Comparison of ENCODE assay signal across 1 cellular context in genomic region chr5:61347088-61347487, GRCh38.
TF ChIP-seq lines count a peak whose summit lies in the region.

No MANE protein-coding gene starts in this region.

TF ChIP-seq in HepG2, 621 proteins besides CTCF, POLR2A, EP300 and RAD21 (continued from another document and continues in another):
- peak; percentile 36; the same call in 1 of the 2 replicates for TF ChIP-seq ZBTB33 (CRISPR knock-in tag; IDR thresholded peaks at IDR 0.05)
- TF ChIP-seq YEATS4 (CRISPR knock-in tag; IDR thresholded peaks at IDR 0.05; ENCODE audit: borderline replicate concordance): no peak
- TF ChIP-seq DNMT1 (CRISPR knock-in tag; IDR thresholded peaks at IDR 0.05): no peak
- peak; percentile 44; the same call in 1 of the 2 replicates for TF ChIP-seq HMG20A (CRISPR knock-in tag; IDR thresholded peaks at IDR 0.05; ENCODE audit: borderline replicate concordance)
- TF ChIP-seq ZNF224 (CRISPR knock-in tag; IDR thresholded peaks at IDR 0.05): no peak
- TF ChIP-seq NKX3-1 (CRISPR knock-in tag; IDR thresholded peaks at IDR 0.05): no peak
- TF ChIP-seq ZNF10 (CRISPR knock-in tag; IDR thresholded peaks at IDR 0.05; ENCODE audit: borderline replicate concordance, low read depth): no peak
- TF ChIP-seq NCOA1 (CRISPR knock-in tag; IDR thresholded peaks at IDR 0.05): no peak
- TF ChIP-seq TOE1 (CRISPR knock-in tag; IDR thresholded peaks at IDR 0.05): no peak
- no peak for TF ChIP-seq CSRNP2 (CRISPR knock-in tag; conservative IDR thresholded peaks at IDR 0.05; ENCODE audit: low read depth)
- TF ChIP-seq CBX1 (IDR thresholded peaks at IDR 0.05; ENCODE audit: low read depth): no peak
- TF ChIP-seq MEF2D (CRISPR knock-in tag; IDR thresholded peaks at IDR 0.05): no peak
- no peak for TF ChIP-seq ZNF383 (CRISPR knock-in tag; IDR thresholded peaks at IDR 0.05; ENCODE audit: borderline replicate concordance)
- no peak for TF ChIP-seq NCOA2 (CRISPR knock-in tag; IDR thresholded peaks at IDR 0.05)
- no peak for TF ChIP-seq SOX13 (IDR thresholded peaks at IDR 0.05)
- no peak for TF ChIP-seq SOX13 (CRISPR knock-in tag; conservative IDR thresholded peaks at IDR 0.05 in 1 of 2, IDR thresholded peaks at IDR 0.05 in 1 of 2)
- no peak for TF ChIP-seq MYNN (CRISPR knock-in tag; IDR thresholded peaks at IDR 0.05; ENCODE audit: low read depth)
- TF ChIP-seq USF2 (IDR thresholded peaks at IDR 0.05; ENCODE audit: low read depth, low read length): no peak
- no peak for TF ChIP-seq USF2 (CRISPR knock-in tag; IDR thresholded peaks at IDR 0.05; ENCODE audit: borderline replicate concordance)
- TF ChIP-seq DR1 (CRISPR knock-in tag; IDR thresholded peaks at IDR 0.05): no peak
- TF ChIP-seq FOXA1 (IDR thresholded peaks at IDR 0.05): no peak
- TF ChIP-seq FOXA1 (CRISPR knock-in tag; IDR thresholded peaks at IDR 0.05): peak; percentile 27; the same call in 1 of the 2 replicates
- no peak for TF ChIP-seq MBD4 (IDR thresholded peaks at IDR 0.05; ENCODE audit: borderline replicate concordance, low read length)
- no peak for TF ChIP-seq ZNF432 (CRISPR knock-in tag; IDR thresholded peaks at IDR 0.05; ENCODE audit: borderline replicate concordance)
- no peak for TF ChIP-seq GATAD1 (CRISPR knock-in tag; IDR thresholded peaks at IDR 0.05)
- no peak for TF ChIP-seq ZNF17 (CRISPR knock-in tag; IDR thresholded peaks at IDR 0.05)
- no peak for TF ChIP-seq ZNF800 (CRISPR knock-in tag; IDR thresholded peaks at IDR 0.05)
- TF ChIP-seq NR0B2 (CRISPR knock-in tag; IDR thresholded peaks at IDR 0.05): no peak
- TF ChIP-seq STAT6 (CRISPR knock-in tag; IDR thresholded peaks at IDR 0.05; ENCODE audit: borderline replicate concordance): no peak
- 0 out of 2 replicates have a peak, but pooled peaks have one; percentile 26 for TF ChIP-seq ZNF12 (CRISPR knock-in tag; IDR thresholded peaks at IDR 0.05)
- no peak for TF ChIP-seq HNRNPL (IDR thresholded peaks at IDR 0.05; ENCODE audit: low read depth, low read length)
- peak; percentile 43; the same call in 1 of the 2 replicates for TF ChIP-seq POGZ (CRISPR knock-in tag; IDR thresholded peaks at IDR 0.05)
- no peak for TF ChIP-seq NRL (CRISPR knock-in tag; IDR thresholded peaks at IDR 0.05; ENCODE audit: borderline replicate concordance)
- 0 out of 2 replicates have a peak, but pooled peaks have one; percentile 16 for TF ChIP-seq HNF4A (CRISPR knock-in tag; IDR thresholded peaks at IDR 0.05)
- TF ChIP-seq BCL6 (CRISPR knock-in tag; IDR thresholded peaks at IDR 0.05): 0 out of 2 replicates have a peak, but pooled peaks have one; percentile 22
- TF ChIP-seq MYPOP (CRISPR knock-in tag; IDR thresholded peaks at IDR 0.05): no peak
- TF ChIP-seq ZMYM4 (CRISPR knock-in tag; IDR thresholded peaks at IDR 0.05): peak; percentile 70
- no peak for TF ChIP-seq ZNF780A (CRISPR knock-in tag; IDR thresholded peaks at IDR 0.05)
- no peak for TF ChIP-seq FOXK2 (IDR thresholded peaks at IDR 0.05)
- no peak for TF ChIP-seq BRCA1 (CRISPR knock-in tag; IDR thresholded peaks at IDR 0.05)
- TF ChIP-seq SMAD3 (CRISPR knock-in tag; IDR thresholded peaks at IDR 0.05): no peak
- TF ChIP-seq ZNF512 (CRISPR knock-in tag; IDR thresholded peaks at IDR 0.05): no peak
- TF ChIP-seq MBNL3 (CRISPR knock-in tag; conservative IDR thresholded peaks at IDR 0.05): no peak
- no peak for TF ChIP-seq POLR2AphosphoS2 (IDR thresholded peaks at IDR 0.05; ENCODE audit: low read depth, low read length)
- no peak for TF ChIP-seq ZNF597 (CRISPR knock-in tag; IDR thresholded peaks at IDR 0.05)
- no peak for TF ChIP-seq ZNF350 (CRISPR knock-in tag; IDR thresholded peaks at IDR 0.05; ENCODE audit: borderline replicate concordance, low read depth)
- TF ChIP-seq ADNP (CRISPR knock-in tag; IDR thresholded peaks at IDR 0.05): no peak
- no peak for TF ChIP-seq ZNF329 (CRISPR knock-in tag; IDR thresholded peaks at IDR 0.05; ENCODE audit: low read depth)
- no peak for TF ChIP-seq RXRB (CRISPR knock-in tag; IDR thresholded peaks at IDR 0.05; ENCODE audit: borderline replicate concordance)
- TF ChIP-seq UBTF (CRISPR knock-in tag; IDR thresholded peaks at IDR 0.05): no peak
- peak; percentile 29; the same call in 1 of the 2 replicates for TF ChIP-seq FOSL2 (CRISPR knock-in tag; IDR thresholded peaks at IDR 0.05)
- TF ChIP-seq ZMYM3 (CRISPR knock-in tag; IDR thresholded peaks at IDR 0.05): no peak
- no peak for TF ChIP-seq ZNF20 (CRISPR knock-in tag; IDR thresholded peaks at IDR 0.05)
- no peak for TF ChIP-seq MAF1 (CRISPR knock-in tag; IDR thresholded peaks at IDR 0.05; ENCODE audit: borderline replicate concordance)
- no peak for TF ChIP-seq ZNF468 (CRISPR knock-in tag; IDR thresholded peaks at IDR 0.05)
- no peak for TF ChIP-seq ZNF235 (CRISPR knock-in tag; IDR thresholded peaks at IDR 0.05; ENCODE audit: borderline replicate concordance)
- TF ChIP-seq SNAI1 (CRISPR knock-in tag; IDR thresholded peaks at IDR 0.05; ENCODE audit: borderline replicate concordance): no peak
- no peak for TF ChIP-seq EED (CRISPR knock-in tag; IDR thresholded peaks at IDR 0.05)
